In genomic region chr3:21414506-21414905, GRCh38 we compare ENCODE assay signal across 8 cellular contexts.
"Had no signal": no experiment of that assay in that cellular context is flagged by ENCODE, and none has a peak within 500 bp of the region (broad histone marks: within the 10 kb centered on the region; RNA-seq: fewer than 3 reads in every experiment).

No MANE protein-coding gene starts in this region.

- H3K4me1 ChIP-seq: HAP-1 had no signal

- H3K36me3 ChIP-seq: HAP-1 had no signal

- DNase-seq: GM23248, GOT3, H7, HFFc6 had no signal

- H2AFZ ChIP-seq: GM23248 had no signal

- ATAC-seq: HCT116, HepG2 had no signal

- H3K27ac ChIP-seq: GM23248, HL-60 had no signal

- H3K9ac ChIP-seq: GM23248 had no signal

- H3K9me3 ChIP-seq: HAP-1 had no signal

- H3K4me3 ChIP-seq: GM23248, HAP-1 had no signal
